In genomic region chr4:164761746-164762275, GRCh38 we compare ENCODE assay signal across 1 cellular context.
TF ChIP-seq lines count a peak whose summit lies in the region.

No MANE protein-coding gene starts in this region.

TF ChIP-seq in HEK293, 187 proteins besides CTCF, POLR2A, EP300 and RAD21 (continued from another document and continues in another):
- no peak for TF ChIP-seq PATZ1 (tag by site-specific recombination; IDR thresholded peaks at IDR 0.05)
- no peak for TF ChIP-seq TSHZ1 (tag by site-specific recombination; IDR thresholded peaks at IDR 0.05; ENCODE audit: borderline replicate concordance)
- TF ChIP-seq ZNF529 (tag by site-specific recombination; IDR thresholded peaks at IDR 0.05; ENCODE audit: insufficient replicate concordance) = no peak
- TF ChIP-seq ZSCAN23 (tag by site-specific recombination; IDR thresholded peaks at IDR 0.05) = no peak
- no peak for TF ChIP-seq ZNF600 (tag by site-specific recombination; IDR thresholded peaks at IDR 0.05)
- no peak for TF ChIP-seq ZNF692 (tag by site-specific recombination; IDR thresholded peaks at IDR 0.05)
- no peak for TF ChIP-seq ZNF175 (tag by site-specific recombination; IDR thresholded peaks at IDR 0.05)
- TF ChIP-seq ZNF426 (tag by site-specific recombination; IDR thresholded peaks at IDR 0.05) = peak; percentile 45
- TF ChIP-seq SP3 (tag by site-specific recombination; IDR thresholded peaks at IDR 0.05) = no peak
- TF ChIP-seq ZNF76 (tag by site-specific recombination; IDR thresholded peaks at IDR 0.05; ENCODE audit: borderline replicate concordance, low read depth) = no peak
- 0 out of 2 replicates have a peak, but pooled peaks have one; percentile 16 for TF ChIP-seq ZNF140 (tag by site-specific recombination; IDR thresholded peaks at IDR 0.05)
- TF ChIP-seq ZNF274 (IDR thresholded peaks at IDR 0.05; ENCODE audit: low read length) = no peak
- TF ChIP-seq ZNF274 (tag by site-specific recombination; IDR thresholded peaks at IDR 0.05; ENCODE audit: borderline replicate concordance) = no peak
- no peak for TF ChIP-seq PRDM10 (tag by site-specific recombination; IDR thresholded peaks at IDR 0.05)
- no peak for TF ChIP-seq ZBTB10 (tag by site-specific recombination; IDR thresholded peaks at IDR 0.05)
- no peak for TF ChIP-seq GLIS2 (tag by site-specific recombination; IDR thresholded peaks at IDR 0.05)
- no peak for TF ChIP-seq ZNF654 (tag by site-specific recombination; IDR thresholded peaks at IDR 0.05; ENCODE audit: low read depth)
- TF ChIP-seq ZNF792 (tag by site-specific recombination; IDR thresholded peaks at IDR 0.05) = no peak
- TF ChIP-seq ZNF664 (tag by site-specific recombination; IDR thresholded peaks at IDR 0.05) = no peak
- no peak for TF ChIP-seq ZNF221 (tag by site-specific recombination; IDR thresholded peaks at IDR 0.05; ENCODE audit: borderline replicate concordance)
- no peak for TF ChIP-seq PRDM4 (tag by site-specific recombination; IDR thresholded peaks at IDR 0.05)
- TF ChIP-seq BCL11B (tag by site-specific recombination; IDR thresholded peaks at IDR 0.05; ENCODE audit: low read depth) = no peak
- TF ChIP-seq ZNF391 (tag by site-specific recombination; IDR thresholded peaks at IDR 0.05; ENCODE audit: borderline replicate concordance, low read depth) = no peak
- TF ChIP-seq ZFP69B (tag by site-specific recombination; IDR thresholded peaks at IDR 0.05) = no peak
- TF ChIP-seq ZBTB20 (tag by site-specific recombination; IDR thresholded peaks at IDR 0.05) = no peak
- TF ChIP-seq ZNF561 (tag by site-specific recombination; IDR thresholded peaks at IDR 0.05; ENCODE audit: borderline replicate concordance) = no peak
- no peak for TF ChIP-seq ZNF449 (tag by site-specific recombination; IDR thresholded peaks at IDR 0.05)
- TF ChIP-seq WT1 (tag by site-specific recombination; IDR thresholded peaks at IDR 0.05) = no peak
- TF ChIP-seq ZBTB11 (tag by site-specific recombination; conservative IDR thresholded peaks at IDR 0.05; ENCODE audit: low read depth) = peak; percentile 49
- TF ChIP-seq ZNF629 (tag by site-specific recombination; IDR thresholded peaks at IDR 0.05) = no peak
- no peak for TF ChIP-seq BCL11A (tag by site-specific recombination; IDR thresholded peaks at IDR 0.05; ENCODE audit: low read depth)
